1 cellular context compared by ENCODE assay signal in genomic region chr1:25494952-25495351, GRCh38.
TF ChIP-seq lines count a peak whose summit lies in the region.

No MANE protein-coding gene starts in this region.

TF ChIP-seq in WTC11, 78 proteins besides CTCF, POLR2A, EP300 and RAD21 (continued from another document):
- TF ChIP-seq E2F5 (CRISPR knock-in tag; IDR thresholded peaks at IDR 0.05) (no peak), RORB (CRISPR knock-in tag; IDR thresholded peaks at IDR 0.05) (no peak)
